Comparison of ENCODE assay signal across 1 cellular context in the genomic region with DNA sequence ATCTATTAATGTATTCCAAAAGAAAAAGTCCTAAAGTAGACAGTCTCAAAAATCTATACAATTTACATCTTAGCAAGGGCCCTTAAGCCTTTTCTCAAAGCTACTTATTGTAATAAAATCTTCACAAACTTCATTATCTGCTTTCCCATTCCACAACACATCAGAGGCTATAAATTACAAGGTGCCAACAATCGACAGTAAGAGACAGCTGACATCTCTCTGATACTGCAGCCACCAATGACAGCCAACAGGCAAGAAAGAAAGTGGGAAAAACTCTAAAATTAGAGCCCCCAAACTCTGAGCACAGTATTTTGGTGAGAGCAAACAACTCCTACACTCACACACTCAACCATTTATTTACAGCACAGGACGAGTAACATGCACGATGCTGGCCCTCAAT.
TF ChIP-seq lines count a peak whose summit lies in the region.

No MANE protein-coding gene starts in this region.

TF ChIP-seq in HepG2, 621 proteins besides CTCF, POLR2A, EP300 and RAD21:
- TF ChIP-seq SP4 (CRISPR knock-in tag; IDR thresholded peaks at IDR 0.05), result no peak
TF ChIP-seq in HepG2: peak in this region for 0.
